ENCODE assay signal across 10 cellular contexts in genomic region chr9:130833324-130833990, GRCh38. TPM values are rescaled to one million over a fixed set of nuclear protein-coding genes. Genes with fewer than 3 reads are reported as not detected.
DNase-seq lines count a peak whose midpoint lies in the region; ATAC-seq, FAIRE-seq and TF ChIP-seq lines count a peak whose summit lies in the region.
"Had no signal": no experiment of that assay in that cellular context is flagged by ENCODE, and none has a peak within 500 bp of the region (broad histone marks: within the 10 kb centered on the region; RNA-seq: fewer than 3 reads in every experiment).

No MANE protein-coding gene starts in this region.

- CTCF ChIA-PET in CD4-positive, alpha-beta memory T cell (lab: Charles Lee; ENCODE audit: partially characterized antibody), result no interaction called here

- POLR2A ChIA-PET in CD4-positive, alpha-beta memory T cell (lab: Charles Lee; ENCODE audit: partially characterized antibody), result no interaction called here

- H3K9me3 Mint-ChIP-seq in CD4-positive, alpha-beta memory T cell, result peaks cover 0 to 8% (median 4%) of the 10 kb centered on the region in 8 donors
- H3K9me3 Mint-ChIP-seq in endodermal cell, result peaks cover 9% of the 10 kb centered on the region

- H2AFZ ChIP-seq in osteoblast (ENCODE audit: low read length), result no peak overlapping the region

- H3K36me3 ChIP-seq in CD4-positive, alpha-beta memory T cell (ENCODE audit: insufficient read depth, low read length), result no peaks in the 10 kb centered on the region
- peaks cover 12% of the 10 kb centered on the region for H3K36me3 ChIP-seq in MG63
- H3K36me3 ChIP-seq in endodermal cell (ENCODE audit: control insufficient read depth, insufficient read depth, low read length), result no peaks in the 10 kb centered on the region
- H3K36me3 ChIP-seq in osteoblast (ENCODE audit: insufficient read depth, low read length), result no peaks in the 10 kb centered on the region
- H3K36me3 ChIP-seq in pancreas, result no peaks in the 10 kb centered on the region

- intact Hi-C loops in CD4-positive, alpha-beta memory T cell (cut with micrococcal nuclease), result no loop called here
- intact Hi-C loops in pancreas (cut with DNase I), result no loop called here

- DNase-seq in CD4-positive, alpha-beta memory T cell, result no peak
- DNase-seq in MG63 (peak; percentile 54), endodermal cell (no peak), osteoblast (ENCODE audit: insufficient read length, low spot score, missing footprints) (peak; percentile 92), pancreas (no peak), HCEC 1CT (no peak)
- no peak for DNase-seq in activated CD4-positive, CD25-positive, alpha-beta regulatory T cell (lab: John Stamatoyannopoulos, UW)
- DNase-seq: activated gamma-delta T cell treated with Interleukin-2 at 50 U/mL for 16 hours; stimulated activated CD4-positive, alpha-beta T cell treated with anti-CD3 and anti-CD28 coated beads, Interleukin-4, amount 100 ng/mL, for 1 hour had no signal

- no peak for FAIRE-seq in pancreas (lab: Jason Lieb, UNC)

- no peaks in the 10 kb centered on the region for H3K9me3 ChIP-seq in CD4-positive, alpha-beta memory T cell (ENCODE audit: control insufficient read depth in 1 of 2, low read length in 2 of 2)
- H3K9me3 ChIP-seq in MG63 (0 out of 2 replicates have a peak, but pooled peaks cover 5% of the 10 kb centered on the region), endodermal cell (ENCODE audit: control insufficient read depth, low read length) (peaks cover 8% of the 10 kb centered on the region), osteoblast (ENCODE audit: low read depth, low read length) (no peaks in the 10 kb centered on the region), pancreas (no peaks in the 10 kb centered on the region)

- peaks cover 15% of the 10 kb centered on the region for H4K20me1 ChIP-seq in osteoblast (ENCODE audit: insufficient read depth, low read length)

- TF ChIP-seq CTCF in endodermal cell (conservative IDR thresholded peaks at IDR 0.05) (no peak), osteoblast (IDR thresholded peaks at IDR 0.05; ENCODE audit: extremely low read depth, low read depth, low read length) (no peak), pancreas (IDR thresholded peaks at IDR 0.05) (no peak)

- peak overlapping the region in 4 of 7 donors; percentile 7 to 39 (median 18) for H3K27ac Mint-ChIP-seq in CD4-positive, alpha-beta memory T cell
- peak overlapping the region; percentile 19 for H3K27ac Mint-ChIP-seq in endodermal cell

- H3K4me3 Mint-ChIP-seq in CD4-positive, alpha-beta memory T cell, result peak overlapping the region in 7 of 8 donors; percentile 46 to 97 (median 89)
- peak overlapping the region; percentile 94 for H3K4me3 Mint-ChIP-seq in endodermal cell

- peaks cover 28 to 43% (median 35%) of the 10 kb centered on the region in 4 donors for H3K4me1 Mint-ChIP-seq in CD4-positive, alpha-beta memory T cell
- peaks cover 32% of the 10 kb centered on the region for H3K4me1 Mint-ChIP-seq in endodermal cell

- no peaks in the 10 kb centered on the region for H3K27me3 Mint-ChIP-seq in CD4-positive, alpha-beta memory T cell
- H3K27me3 Mint-ChIP-seq in endodermal cell (ENCODE audit: insufficient read depth), result no peaks in the 10 kb centered on the region

- H3K4me2 ChIP-seq in osteoblast (ENCODE audit: insufficient read depth, low read length), result peak overlapping the region; percentile 84

- H3K36me3 Mint-ChIP-seq in CD4-positive, alpha-beta memory T cell, result peaks cover 4 to 5% of the 10 kb centered on the region in 2 donors
- peaks cover 5% of the 10 kb centered on the region for H3K36me3 Mint-ChIP-seq in endodermal cell (ENCODE audit: low read depth)

- H3K9ac ChIP-seq in endodermal cell (ENCODE audit: extremely low read depth, low read length, poor library complexity, severe bottlenecking), result no peak overlapping the region

- H3K79me2 ChIP-seq in osteoblast (ENCODE audit: insufficient read depth, low read length), result peaks cover 80% of the 10 kb centered on the region

- 90 to 93% methylated on average over 5 to 6 of the region's 6 CpGs for WGBS in endodermal cell (ENCODE audit: insufficient coverage in 1 of 2, insufficient read length in 1 of 2), 2 experiments
- WGBS in pancreas, 2 donors, result 82 to 90% methylated on average over 6 of the region's 6 CpGs

- ATAC-seq in pancreas (no peak), HG02870 (IDR thresholded peaks at IDR 0.05; ENCODE audit: unreplicated experiment) (no peak)

- peaks cover 15% of the 10 kb centered on the region for H3K4me1 ChIP-seq in CD4-positive, alpha-beta memory T cell (ENCODE audit: insufficient read depth, low read length)
- H3K4me1 ChIP-seq in endodermal cell (ENCODE audit: control insufficient read depth, insufficient read depth, low read length) (peaks cover 6% of the 10 kb centered on the region), osteoblast (ENCODE audit: insufficient read depth, low read length) (peaks cover 34% of the 10 kb centered on the region), pancreas (peaks cover 3 to 17% (median 13%) of the 10 kb centered on the region in 3 donors)

- no peak overlapping the region for H3K4me3 ChIP-seq in CD4-positive, alpha-beta memory T cell (ENCODE audit: low read length in 2 of 2)
- H3K4me3 ChIP-seq in MG63, result no peak overlapping the region
- no peak overlapping the region for H3K4me3 ChIP-seq in endodermal cell (ENCODE audit: low read length)
- H3K4me3 ChIP-seq in osteoblast (ENCODE audit: insufficient read depth, low read length), result no peak overlapping the region
- H3K4me3 ChIP-seq in pancreas, result no peak overlapping the region

- no peak overlapping the region for H3K27ac ChIP-seq in CD4-positive, alpha-beta memory T cell (ENCODE audit: low read depth, low read length)
- H3K27ac ChIP-seq in endodermal cell (ENCODE audit: low read depth, low read length) (no peak overlapping the region), osteoblast (ENCODE audit: low read depth, low read length) (peak overlapping the region; percentile 92), pancreas (peak overlapping the region in 1 of 4 donors; percentile 89)

- no peaks in the 10 kb centered on the region for H3K27me3 ChIP-seq in CD4-positive, alpha-beta memory T cell (ENCODE audit: insufficient read depth, low read length)
- no peaks in the 10 kb centered on the region for H3K27me3 ChIP-seq in MG63
- H3K27me3 ChIP-seq in endodermal cell (ENCODE audit: control insufficient read depth, insufficient read depth, low read length, poor library complexity, severe bottlenecking), result no peaks in the 10 kb centered on the region
- no peaks in the 10 kb centered on the region for H3K27me3 ChIP-seq in osteoblast (ENCODE audit: insufficient read depth, low read length)
- H3K27me3 ChIP-seq in pancreas, result no peaks in the 10 kb centered on the region

RNA-seq across cellular contexts. Expression of gene ABL1, which starts 1.6 kb away (rescaled TPM):
- total RNA-seq in CD4-positive, alpha-beta memory T cell, result 10 to 100 TPM; 31.6 to 34.4 TPM
- 10 to 100 TPM in 1 of 2 donors, 1 to 10 TPM in 1; 3.2 to 14.4 TPM for polyA plus RNA-seq in CD4-positive, alpha-beta memory T cell
- total RNA-seq in MG63 (2014; rRNA removed; shearing (Covaris generic); ENCODE audit: low replicate concordance), result 24.2 and 24.7 TPM in 2 replicates
- total RNA-seq in endodermal cell, result 10 to 100 TPM; 78.8 to 94.1 TPM
- polyA plus RNA-seq in endodermal cell (2013, experiment 1 of 2), result 62.3 TPM
- polyA plus RNA-seq in endodermal cell (2013, experiment 2 of 2), result 60.4 TPM
- total RNA-seq in osteoblast, result 92.2 and 94.8 TPM in 2 replicates
- total RNA-seq in pancreas, result 10 to 100 TPM; 16.4 to 31.9 (median 22.2) TPM
- polyA plus RNA-seq in pancreas, result 10 to 100 TPM; 15.3 to 16.8 TPM

Comparison
In these comparisons a context has a peak if more than half of its experiments do, and no peak if none do; other contexts are left out.
1. DNase-seq: peak in MG63 (single experiment) and osteoblast (single experiment); none in CD4-positive, alpha-beta memory T cell (0 of 5), endodermal cell (single experiment), pancreas (0 of 6), activated CD4-positive, CD25-positive, alpha-beta regulatory T cell (0 of 4) and HCEC 1CT (single experiment).